8 cellular contexts compared by ENCODE assay signal in the genomic region with DNA sequence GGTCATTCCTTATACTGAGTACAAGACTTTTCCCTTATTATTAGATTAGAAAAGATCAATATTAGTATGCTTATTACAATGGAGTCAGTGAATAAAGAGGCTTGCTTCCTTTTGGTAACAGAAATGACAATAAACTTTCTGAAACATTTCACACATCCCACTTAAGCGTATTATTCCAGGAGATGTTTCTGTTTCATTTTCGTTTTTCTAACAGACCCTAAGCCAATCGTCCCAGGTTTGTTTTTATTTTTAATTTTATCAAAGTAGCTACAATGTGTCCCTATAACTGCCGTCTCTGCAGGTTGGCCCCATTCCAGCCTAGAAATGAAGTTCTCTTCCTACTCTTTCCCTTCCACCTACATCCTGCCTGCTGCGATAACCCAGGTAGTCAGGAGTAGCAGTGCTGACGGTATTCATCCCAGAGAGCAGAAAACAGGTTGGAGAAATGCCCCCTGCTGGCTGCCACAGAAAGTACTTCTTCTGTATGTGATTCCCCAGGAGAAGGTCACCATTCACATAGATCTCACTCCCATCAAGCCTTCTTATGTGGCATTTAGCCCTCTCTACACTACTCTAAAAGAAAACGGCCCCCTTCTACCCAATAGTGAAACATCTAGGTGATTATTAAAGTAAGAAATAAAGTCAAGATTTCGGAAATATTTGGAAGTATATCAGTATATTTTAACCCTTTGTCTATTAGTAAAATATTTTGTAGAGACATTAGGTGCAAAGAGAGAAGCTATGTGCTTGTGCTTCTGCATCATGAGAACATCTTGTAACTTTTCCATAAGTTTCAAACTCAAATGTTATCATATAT. TPM values are rescaled to one million over a fixed set of nuclear protein-coding genes. Genes with fewer than 3 reads are reported as not detected.
DNase-seq lines count a peak whose midpoint lies in the region; ATAC-seq and TF ChIP-seq lines count a peak whose summit lies in the region.

No MANE protein-coding gene starts in this region.

- peaks cover 6% of the 10 kb centered on the region for H3K27me3 Mint-ChIP-seq in activated CD8-positive, alpha-beta T cell treated with anti-CD3 and anti-CD28 coated beads for 36 hours
- H3K27me3 Mint-ChIP-seq in effector memory CD8-positive, alpha-beta T cell, result peaks cover 10 to 11% of the 10 kb centered on the region in 2 donors

- intact Hi-C loops in activated CD8-positive, alpha-beta T cell treated with anti-CD3 and anti-CD28 coated beads for 36 hours (cut with micrococcal nuclease), result loop anchor here (2.0 to 5.0 kb wide), 2 partner anchors 199 to 518 kb away; no protein-coding TSS in a partner anchor

- DNase-seq in AG09309 (ENCODE audit: low read depth) (no peak), NCI-H526 treated with DMSO at 0.1 percent for 48 hours (lab: John Stamatoyannopoulos, UW) (peak; percentile 78)
- peak; percentile 78 for DNase-seq in activated CD8-positive, alpha-beta T cell treated with anti-CD3 and anti-CD28 coated beads for 36 hours
- DNase-seq in effector memory CD8-positive, alpha-beta T cell, result peak; percentile 64 to 73 (median 66)
- DNase-seq in stimulated activated CD8-positive, alpha-beta memory T cell treated with anti-CD3 and anti-CD28 coated beads, Interleukin-2, amount 100 ng/mL, for 48 hours (ENCODE audit: low read depth in 2 of 2), result peak; percentile 39 to 58

- POLR2A ChIA-PET in activated CD8-positive, alpha-beta T cell treated with anti-CD3 and anti-CD28 coated beads for 36 hours (lab: Charles Lee), result interaction anchor here (1.5 kb wide), 1 partner anchor 319 kb away, joined by 4 read pairs; no protein-coding TSS in a partner anchor

- CTCF ChIA-PET in activated CD8-positive, alpha-beta T cell treated with anti-CD3 and anti-CD28 coated beads for 36 hours (lab: Charles Lee), result interaction anchor here (0.7 to 9.9 kb wide), 20 partner anchors 10 to 518 kb away, joined by 3 to 194 read pairs (median 4); no protein-coding TSS in a partner anchor

- TF ChIP-seq CTCF in AG09309 (IDR thresholded peaks at IDR 0.05; ENCODE audit: control insufficient read depth, insufficient read depth, low read depth, low read length, missing control alignments), result peak; percentile 84
- peak; percentile 89 for TF ChIP-seq CTCF in activated CD8-positive, alpha-beta T cell treated with anti-CD3 and anti-CD28 coated beads for 36 hours (IDR thresholded peaks at IDR 0.05)

- no peaks in the 10 kb centered on the region for H3K36me3 Mint-ChIP-seq in activated CD8-positive, alpha-beta T cell treated with anti-CD3 and anti-CD28 coated beads for 36 hours (ENCODE audit: low read depth)
- no peaks in the 10 kb centered on the region for H3K36me3 Mint-ChIP-seq in effector memory CD8-positive, alpha-beta T cell (ENCODE audit: insufficient read depth)

- H3K9me3 ChIP-seq in mononuclear cell (ENCODE audit: low read depth, low read length), result no peaks in the 10 kb centered on the region

- H3K27ac Mint-ChIP-seq in activated CD8-positive, alpha-beta T cell treated with anti-CD3 and anti-CD28 coated beads for 36 hours, result peak overlapping the region; percentile 71
- H3K27ac Mint-ChIP-seq in effector memory CD8-positive, alpha-beta T cell, result peak overlapping the region; percentile 83 to 88

- ATAC-seq in GM18868 (IDR thresholded peaks at IDR 0.05; ENCODE audit: unreplicated experiment) (peak; percentile 90), HG03108 (IDR thresholded peaks at IDR 0.05; ENCODE audit: unreplicated experiment) (peak; percentile 83)
- ATAC-seq in activated CD8-positive, alpha-beta T cell treated with anti-CD3 and anti-CD28 coated beads for 36 hours, result peak; percentile 81
- ATAC-seq in effector memory CD8-positive, alpha-beta T cell (replicated peaks), result peak; percentile 93

- peaks cover 4% of the 10 kb centered on the region for H3K27me3 ChIP-seq in mononuclear cell (ENCODE audit: insufficient read depth, low read length)

- H3K4me3 ChIP-seq in AG09309 (ENCODE audit: control insufficient read depth, low read depth, low read length) (peak overlapping the region; percentile 37), mononuclear cell (ENCODE audit: low read length) (peak overlapping the region; percentile 46)

- peak overlapping the region; percentile 83 for H3K4me3 Mint-ChIP-seq in activated CD8-positive, alpha-beta T cell treated with anti-CD3 and anti-CD28 coated beads for 36 hours
- peak overlapping the region; percentile 92 for H3K4me3 Mint-ChIP-seq in effector memory CD8-positive, alpha-beta T cell

- H3K4me1 Mint-ChIP-seq in activated CD8-positive, alpha-beta T cell treated with anti-CD3 and anti-CD28 coated beads for 36 hours (ENCODE audit: low read depth), result peaks cover 16% of the 10 kb centered on the region
- peaks cover 5 to 10% of the 10 kb centered on the region in 2 donors for H3K4me1 Mint-ChIP-seq in effector memory CD8-positive, alpha-beta T cell (ENCODE audit: low read depth in 2 of 2)

- H3K9me3 Mint-ChIP-seq in activated CD8-positive, alpha-beta T cell treated with anti-CD3 and anti-CD28 coated beads for 36 hours, result no peaks in the 10 kb centered on the region
- no peaks in the 10 kb centered on the region for H3K9me3 Mint-ChIP-seq in effector memory CD8-positive, alpha-beta T cell

- H3K4me1 ChIP-seq in mononuclear cell (ENCODE audit: insufficient read depth, low read length), result no peaks in the 10 kb centered on the region

RNA-seq across cellular contexts. Expression of a gene that starts 40.4 kb away (rescaled TPM):
- under 1 TPM in 1 of 2 experiments, not detected in 1; 0.05 TPM for total RNA-seq in activated CD8-positive, alpha-beta T cell treated with anti-CD3 and anti-CD28 coated beads for 36 hours
- 0.73 TPM for total RNA-seq in mononuclear cell
